ENCODE assay signal across 16 cellular contexts in the genomic region with DNA sequence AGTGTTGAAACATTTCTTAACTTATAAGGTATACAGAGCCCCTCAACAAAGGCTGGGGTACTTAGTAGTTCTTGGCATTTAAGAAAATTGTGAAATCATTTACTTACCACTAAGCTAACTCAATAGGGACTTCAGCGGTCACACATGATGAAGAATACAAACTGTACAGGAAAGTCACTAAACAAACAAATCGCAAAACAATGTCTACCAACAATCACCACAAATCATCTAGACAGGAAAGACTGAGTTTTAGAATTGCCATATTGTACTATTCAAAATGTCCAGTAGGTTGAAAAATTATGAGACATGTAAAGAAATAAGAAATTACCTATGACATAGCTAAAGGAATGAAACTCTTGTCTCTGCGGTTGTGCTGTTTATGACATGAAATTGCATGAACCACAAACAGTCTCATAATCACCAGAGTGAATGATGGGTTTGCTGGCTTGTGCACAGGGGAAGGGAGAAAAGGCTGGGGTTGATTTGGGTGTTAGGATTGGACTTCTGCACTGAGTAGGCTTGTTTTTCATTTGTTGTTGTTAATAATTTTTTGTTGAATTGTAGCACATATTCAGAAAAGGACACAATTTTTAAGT.
DNase-seq lines count a peak whose midpoint lies in the region; TF ChIP-seq lines count a peak whose summit lies in the region.
"Had no signal": no experiment of that assay in that cellular context is flagged by ENCODE, and none has a peak within 500 bp of the region (broad histone marks: within the 10 kb centered on the region; RNA-seq: fewer than 3 reads in every experiment).

No MANE protein-coding gene starts in this region.

- H4K20me1 ChIP-seq in PC-9 (ENCODE audit: insufficient read depth) = no peaks in the 10 kb centered on the region; the same call in 1 of the 2 replicates

- H3K27me3 ChIP-seq in breast epithelium (no peaks in the 10 kb centered on the region), PC-9 (ENCODE audit: insufficient read depth, low read depth) (no peaks in the 10 kb centered on the region)

- no peaks in the 10 kb centered on the region for H3K4me1 ChIP-seq in breast epithelium
- H3K4me1 ChIP-seq in PC-9 (replicated peaks; ENCODE audit: insufficient read depth) = no peaks in the 10 kb centered on the region

- TF ChIP-seq CTCF in MCF 10A (IDR thresholded peaks at IDR 0.05; ENCODE audit: unreplicated experiment) = no peak
- TF ChIP-seq CTCF in breast epithelium (IDR thresholded peaks at IDR 0.05) = no peak
- TF ChIP-seq CTCF in LNCaP clone FGC (IDR thresholded peaks at IDR 0.05; ENCODE audit: control insufficient read depth, extremely low read depth, insufficient read depth) = no peak
- no peak for TF ChIP-seq CTCF in PC-9 (conservative IDR thresholded peaks at IDR 0.05)

- H3K4me3 Mint-ChIP-seq in MCF 10A (ENCODE audit: unreplicated experiment) = no peak overlapping the region
- H3K4me3 Mint-ChIP-seq: T-helper 2 cell treated with Interferon-gamma antibody and Interleukin-4, amounts not matched to agents 5 μg/mL and 100 μg/mL, for 36 hours had no signal

- H3K9me3 Mint-ChIP-seq in MCF 10A (ENCODE audit: unreplicated experiment) = peaks cover 9% of the 10 kb centered on the region

- TF ChIP-seq POLR2A in breast epithelium (IDR thresholded peaks at IDR 0.05) = no peak

- H2AFZ ChIP-seq in PC-9 = no peak overlapping the region

- intact Hi-C loops in MCF 10A (cut with micrococcal nuclease) = no loop called here
- intact Hi-C loops in breast epithelium (cut with DNase I; ENCODE audit: low total_unique reads) = no loop called here
- intact Hi-C loops in PC-9 (cut with micrococcal nuclease; ENCODE audit: unreplicated experiment) = no loop called here

- H3K4me2 ChIP-seq in PC-9 = no peak overlapping the region
- H3K4me2 ChIP-seq: SK-N-SH had no signal

- peaks cover 6% of the 10 kb centered on the region for H3K4me1 Mint-ChIP-seq in MCF 10A (ENCODE audit: insufficient read depth, unreplicated experiment)

- H3K36me3 ChIP-seq in breast epithelium (no peaks in the 10 kb centered on the region), PC-9 (ENCODE audit: low read depth) (no peaks in the 10 kb centered on the region)

- H3K9me3 ChIP-seq in breast epithelium (no peaks in the 10 kb centered on the region), PC-9 (ENCODE audit: insufficient read depth, low read depth) (no peaks in the 10 kb centered on the region)
- H3K9me3 ChIP-seq: SK-N-SH had no signal

- H3K27ac ChIP-seq in breast epithelium (no peak overlapping the region), PC-9 (no peak overlapping the region)

- POLR2A ChIA-PET in MCF 10A (lab: Yijun Ruan, JAX) = interaction anchor here (0.7 to 1.0 kb wide), 2 partner anchors 16 to 422 kb away, joined by 3 to 4 read pairs; no protein-coding TSS in a partner anchor
- POLR2A ChIA-PET in PC-9 (lab: Charles Lee; ENCODE audit: unreplicated experiment) = no interaction called here

- CTCF ChIA-PET in MCF 10A (lab: Yijun Ruan, JAX) = interaction anchor here (0.7 to 1.5 kb wide), 3 partner anchors 132 to 421 kb away, joined by 3 to 10 read pairs (median 6); no protein-coding TSS in a partner anchor
- CTCF ChIA-PET in PC-9 (lab: Charles Lee) = no interaction called here

- H3K36me3 Mint-ChIP-seq in MCF 10A (ENCODE audit: insufficient read depth, unreplicated experiment) = no peaks in the 10 kb centered on the region

- no peak overlapping the region for H3K4me3 ChIP-seq in breast epithelium
- H3K4me3 ChIP-seq in LNCaP clone FGC (ENCODE audit: low read depth, low read length) = no peak overlapping the region
- no peak overlapping the region for H3K4me3 ChIP-seq in PC-9

- BruUV-seq in MCF 10A (replicated peaks; lab: Mats Ljungman, UMichigan) (no TSS peak), PC-9 (replicated peaks; lab: Mats Ljungman, UMichigan) (no TSS peak)

- H3K27ac Mint-ChIP-seq in MCF 10A (ENCODE audit: low read depth, unreplicated experiment) = no peak overlapping the region
- H3K27ac Mint-ChIP-seq: T-helper 2 cell treated with Interferon-gamma antibody and Interleukin-4, amounts not matched to agents 5 μg/mL and 100 μg/mL, for 36 hours had no signal

- DNase-seq in MCF 10A (ENCODE audit: unreplicated experiment) (peak; percentile 30), breast epithelium (ENCODE audit: low spot score in 2 of 2) (no peak), LNCaP clone FGC (ENCODE audit: low read depth) (peak; percentile 26), amniotic epithelial cell (ENCODE audit: low read depth) (peak; percentile 65), PC-9 (no peak), inferior parietal cortex (ENCODE audit: extremely low spot score) (no peak)
- DNase-seq in activated CD4-positive, alpha-beta T cell treated with anti-CD3 and anti-CD28 coated beads, Interleukin-2, amount 50 U/mL, for 4 hours = no peak
- DNase-seq: ACHN, AML-193, GF-D8, KG1, NCI-H1436, NCI-H524 treated with DMSO at 0.1 percent for 48 hours, SHP77, SK-N-SH had no signal

- H3F3A ChIP-seq in PC-9 (ENCODE audit: insufficient read depth, low read depth) = no peaks in the 10 kb centered on the region

- H3K27me3 Mint-ChIP-seq in MCF 10A (ENCODE audit: insufficient read depth, unreplicated experiment) = no peaks in the 10 kb centered on the region

- H3K79me2 ChIP-seq in PC-9 (ENCODE audit: low read depth) = no peaks in the 10 kb centered on the region

- no peaks in the 10 kb centered on the region; the same call in 1 of the 2 replicates for H3K9me2 ChIP-seq in PC-9 (ENCODE audit: insufficient read depth)
- H3K9me2 ChIP-seq: SK-N-SH had no signal

Comparison
In these comparisons a context has a peak if more than half of its experiments do, and no peak if none do; other contexts are left out.
1. DNase-seq: peak in MCF 10A (single experiment), LNCaP clone FGC (single experiment) and amniotic epithelial cell (single experiment); none in breast epithelium (0 of 2), activated CD4-positive, alpha-beta T cell treated with anti-CD3 and anti-CD28 coated beads, Interleukin-2, amount 50 U/mL, for 4 hours (0 of 2), PC-9 (0 of 2) and inferior parietal cortex (single experiment).